Comparison of ENCODE assay signal across 28 cellular contexts in genomic region chr20:37661536-37661935, GRCh38.
"Had no signal": no experiment of that assay in that cellular context is flagged by ENCODE, and none has a peak within 500 bp of the region (broad histone marks: within the 10 kb centered on the region; RNA-seq: fewer than 3 reads in every experiment).

No MANE protein-coding gene starts in this region.

- FAIRE-seq: endometrium, islet of Langerhans, keratinocyte had no signal

- H3K4me1 Mint-ChIP-seq: naive B cell; naive thymus-derived CD8-positive, alpha-beta T cell had no signal

- DNase-seq: colonic mucosa; cortex of kidney; effector CD8-positive, alpha-beta T cell; effector memory CD8-positive, alpha-beta T cell; endodermal cell; erythroblast; esophagus squamous epithelium; foreskin fibroblast; foreskin melanocyte; gastrocnemius medialis; glutamatergic neuron; heart right ventricle; hippocampal formation; left cardiac atrium; left lung; left ventricle myocardium superior; mammary epithelial cell; mesendoderm; midbrain; mucosa of descending colon; naive B cell; naive thymus-derived CD8-positive, alpha-beta T cell had no signal

- H3K4me3 Mint-ChIP-seq: dendritic cell treated with granulocyte-macrophage colony-stimulating factor and Interleukin-4, amounts not matched to agents 40 ng/mL and 50 ng/mL, for 4 days; effector memory CD8-positive, alpha-beta T cell; endodermal cell; memory B cell; naive thymus-derived CD8-positive, alpha-beta T cell had no signal

- ATAC-seq: effector memory CD8-positive, alpha-beta T cell; esophagus mucosa; gastrocnemius medialis; heart right ventricle; left cardiac atrium; left lung; left ventricle myocardium superior; mucosa of descending colon; naive thymus-derived CD8-positive, alpha-beta T cell had no signal

- H3K27ac Mint-ChIP-seq: dendritic cell treated with granulocyte-macrophage colony-stimulating factor and Interleukin-4, amounts not matched to agents 40 ng/mL and 50 ng/mL, for 4 days; effector memory CD8-positive, alpha-beta T cell; endodermal cell; memory B cell; naive thymus-derived CD8-positive, alpha-beta T cell had no signal
